20 cellular contexts compared by ENCODE assay signal in genomic region chr11:14082338-14082737, GRCh38.
DNase-seq lines count a peak whose midpoint lies in the region; ATAC-seq and TF ChIP-seq lines count a peak whose summit lies in the region.
"Had no signal": no experiment of that assay in that cellular context is flagged by ENCODE, and none has a peak within 500 bp of the region (broad histone marks: within the 10 kb centered on the region; RNA-seq: fewer than 3 reads in every experiment).

No MANE protein-coding gene starts in this region.

- no peak for TF ChIP-seq CTCF in OCI-LY7 (conservative IDR thresholded peaks at IDR 0.05; ENCODE audit: low read length)
- TF ChIP-seq CTCF in mucosa of descending colon (IDR thresholded peaks at IDR 0.05), result no peak
- TF ChIP-seq CTCF in vagina (IDR thresholded peaks at IDR 0.05), result no peak

- DNase-seq in OCI-LY7 (ENCODE audit: low spot score), result no peak
- DNase-seq in foreskin melanocyte, result peak; percentile 59
- DNase-seq in mucosa of descending colon, result no peak
- DNase-seq in vagina (ENCODE audit: extremely low spot score in 2 of 2), result no peak
- DNase-seq in NCI-H146 (lab: John Stamatoyannopoulos, UW), result no peak
- no peak for DNase-seq in HUDEP-2 (lab: John Stamatoyannopoulos, UW; ENCODE audit: unreplicated experiment in 76 of 76)
- DNase-seq: activated CD4-positive, alpha-beta T cell treated with anti-CD3 and anti-CD28 coated beads, Interleukin-2, amount 10 ng/mL, durations not matched to agents 7 days and 5 days; activated effector memory CD4-positive, alpha-beta T cell treated with Interleukin-2 at 50 U/mL for 16 hours; AML-193; DND-41; effector CD8-positive, alpha-beta T cell; KG1; MV-4-11; NCI-H2081 treated with DMSO at 0.1 percent for 48 hours; NCI-H510A; SHP77; stimulated activated CD4-positive, alpha-beta T cell treated with anti-CD3 and anti-CD28 coated beads, Interleukin-12 subunit alpha, Interleukin-12 subunit beta, amount 100 ng/mL, for 4 hours; T-helper 1 cell had no signal

- no peaks in the 10 kb centered on the region for H3K9me2 ChIP-seq in OCI-LY7 (ENCODE audit: insufficient read depth, low read length)

- H3K4me3 ChIP-seq in OCI-LY7 (ENCODE audit: low read depth, low read length, poor library complexity, severe bottlenecking) (no peak overlapping the region), mucosa of descending colon (no peak overlapping the region), vagina (no peak overlapping the region)

- no peak for TF ChIP-seq POLR2A in vagina (IDR thresholded peaks at IDR 0.05)

- peak; percentile 48 for ATAC-seq in mucosa of descending colon
- ATAC-seq in GM21737 (IDR thresholded peaks at IDR 0.05; ENCODE audit: unreplicated experiment), result no peak
- ATAC-seq: natural killer cell treated with Interleukin-12 subunit alpha and Interleukin-12 subunit beta and Interleukin-15 and Interleukin-18, amount 100 ng/mL, for 72 hours had no signal

- CTCF ChIA-PET in OCI-LY7 (lab: Charles Lee; ENCODE audit: unreplicated experiment), result no interaction called here

- peaks cover 28% of the 10 kb centered on the region for H3K4me1 ChIP-seq in OCI-LY7 (ENCODE audit: insufficient read depth, low read length, poor library complexity, severe bottlenecking)
- H3K4me1 ChIP-seq in mucosa of descending colon (ENCODE audit: low read depth), result no peaks in the 10 kb centered on the region
- peaks cover 4% of the 10 kb centered on the region for H3K4me1 ChIP-seq in vagina

- H3K79me2 ChIP-seq in OCI-LY7 (ENCODE audit: insufficient read depth, low read depth, low read length), result no peaks in the 10 kb centered on the region

- no peaks in the 10 kb centered on the region for H4K20me1 ChIP-seq in OCI-LY7 (ENCODE audit: insufficient read depth, low read length)

- H3K36me3 ChIP-seq in OCI-LY7 (ENCODE audit: insufficient read depth, low read length) (no peaks in the 10 kb centered on the region), mucosa of descending colon (ENCODE audit: low read depth) (no peaks in the 10 kb centered on the region), vagina (no peaks in the 10 kb centered on the region)

- intact Hi-C loops in OCI-LY7 (cut with micrococcal nuclease; ENCODE audit: unreplicated experiment) (no loop called here), mucosa of descending colon (cut with DNase I, micrococcal nuclease) (no loop called here), vagina (cut with DNase I) (no loop called here)

- H3K27me3 ChIP-seq in vagina, result no peaks in the 10 kb centered on the region

- POLR2A ChIA-PET in OCI-LY7 (lab: Charles Lee), result interaction anchor here (1.3 kb wide), 1 partner anchor 59 kb away, joined by 3 read pairs; no protein-coding TSS in a partner anchor

- no peak overlapping the region for H3K27ac ChIP-seq in OCI-LY7 (ENCODE audit: low read depth, low read length, poor library complexity, severe bottlenecking)
- H3K27ac ChIP-seq in vagina, result peak overlapping the region; percentile 30

- no peak overlapping the region for H3K4me2 ChIP-seq in OCI-LY7 (ENCODE audit: low read length)

- peak overlapping the region; percentile 63; the same call in 1 of the 2 replicates for H2AFZ ChIP-seq in OCI-LY7 (ENCODE audit: low read length)

- no peaks in the 10 kb centered on the region for H3K9me3 ChIP-seq in OCI-LY7 (ENCODE audit: low read length)
- no peaks in the 10 kb centered on the region for H3K9me3 ChIP-seq in mucosa of descending colon
- H3K9me3 ChIP-seq in vagina, result no peaks in the 10 kb centered on the region

- no TSS peak for BruUV-seq in OCI-LY7 (replicated peaks; lab: Mats Ljungman, UMichigan)
